8 cellular contexts compared by ENCODE assay signal in genomic region chr4:118278473-118279274, GRCh38.
A peak's percentile ranks its signal among the peaks of the same experiment; 100 is the strongest.
DNase-seq lines count a peak whose midpoint lies in the region; ATAC-seq and TF ChIP-seq lines count a peak whose summit lies in the region.

No MANE protein-coding gene starts in this region.

- H3K27me3 ChIP-seq in PC-3 (ENCODE audit: low read length) = no peaks in the 10 kb centered on the region
- no peaks in the 10 kb centered on the region for H3K27me3 ChIP-seq in esophagus (ENCODE audit: control insufficient read depth in 1 of 2, insufficient read depth in 2 of 2, low read length in 2 of 2)
- H3K27me3 ChIP-seq in mucosa of stomach (ENCODE audit: control insufficient read depth, insufficient read depth, low read length) = no peaks in the 10 kb centered on the region

- CTCF ChIA-PET in PC-3 (lab: Charles Lee) = no interaction called here

- no TSS peak for BruUV-seq in PC-3 (replicated peaks; lab: Mats Ljungman, UMichigan)

- 0 to 1% methylated on average over 56 of the region's 56 CpGs for WGBS in esophagus, 2 donors

- H3F3A ChIP-seq in PC-3 (ENCODE audit: low read length, unreplicated experiment) = peaks cover 24% of the 10 kb centered on the region

- intact Hi-C loops in PC-3 (cut with micrococcal nuclease) = loop anchor here (10.0 kb wide), 1 partner anchor 1144 kb away; no protein-coding TSS in a partner anchor

- H3K4me2 ChIP-seq in PC-3 (ENCODE audit: low read length) = peak overlapping the region; percentile 96

- H3K9me3 Mint-ChIP-seq in activated T-cell treated with anti-CD3 and anti-CD28 coated beads, Interleukin-2, amount 50 U/mL, for 24 hours = no peaks in the 10 kb centered on the region

- peak overlapping the region; percentile 100 for H3K9ac ChIP-seq in PC-3 (ENCODE audit: low read length)
- peak overlapping the region; percentile 89 for H3K9ac ChIP-seq in mucosa of stomach (ENCODE audit: low read length)

- H3K4me3 Mint-ChIP-seq in activated T-cell treated with anti-CD3 and anti-CD28 coated beads, Interleukin-2, amount 50 U/mL, for 24 hours = peak overlapping the region; percentile 93

- H3K9me3 ChIP-seq in PC-3 (ENCODE audit: low read length) (no peaks in the 10 kb centered on the region), esophagus (ENCODE audit: control insufficient read depth in 2 of 2, insufficient read depth in 1 of 2, low read depth in 1 of 2, low read length in 1 of 2) (no peaks in the 10 kb centered on the region), mucosa of stomach (ENCODE audit: control insufficient read depth, low read length) (no peaks in the 10 kb centered on the region)

- ATAC-seq in GM21717 (IDR thresholded peaks at IDR 0.05; ENCODE audit: unreplicated experiment) (peak; percentile 88), PC-3 (peak; percentile 85)

- H3K4me1 ChIP-seq in PC-3 (ENCODE audit: insufficient read depth, low read length) (peaks cover 15% of the 10 kb centered on the region), esophagus (ENCODE audit: control insufficient read depth in 2 of 2, insufficient read depth in 2 of 2, low read length in 1 of 2) (no peaks in the 10 kb centered on the region), mucosa of stomach (ENCODE audit: control insufficient read depth, insufficient read depth, low read length) (peaks cover 18% of the 10 kb centered on the region)

- H3K79me2 ChIP-seq in PC-3 (ENCODE audit: low read length) = peaks cover 21% of the 10 kb centered on the region

- H3K9me2 ChIP-seq in PC-3 (replicated peaks; ENCODE audit: low read length) = no peaks in the 10 kb centered on the region

- H3K27me3 Mint-ChIP-seq in activated T-cell treated with anti-CD3 and anti-CD28 coated beads, Interleukin-2, amount 50 U/mL, for 24 hours = no peaks in the 10 kb centered on the region

- H3K27ac Mint-ChIP-seq in activated T-cell treated with anti-CD3 and anti-CD28 coated beads, Interleukin-2, amount 50 U/mL, for 24 hours = peak overlapping the region; percentile 99

- H3K27ac ChIP-seq in PC-3 (ENCODE audit: low read length) = peak overlapping the region; percentile 77
- H3K27ac ChIP-seq in esophagus (ENCODE audit: low read depth in 2 of 2, low read length in 1 of 2) = peak overlapping the region; percentile 94 to 99

- peaks cover 42% of the 10 kb centered on the region for H3K4me1 Mint-ChIP-seq in activated T-cell treated with anti-CD3 and anti-CD28 coated beads, Interleukin-2, amount 50 U/mL, for 24 hours (ENCODE audit: low read depth)

- no peak for TF ChIP-seq CTCF in PC-3 (conservative IDR thresholded peaks at IDR 0.05; ENCODE audit: low read depth, low read length)

- peaks cover 31% of the 10 kb centered on the region for H4K20me1 ChIP-seq in PC-3 (ENCODE audit: low read length)

- peak overlapping the region; percentile 92 for H3K4me3 ChIP-seq in Jurkat, Clone E6-1 (ENCODE audit: low read length)
- peak overlapping the region; percentile 100 for H3K4me3 ChIP-seq in PC-3 (ENCODE audit: low read length)
- H3K4me3 ChIP-seq in esophagus (ENCODE audit: low read depth in 1 of 2, low read length in 2 of 2) = peak overlapping the region; percentile 86 to 96
- H3K4me3 ChIP-seq in mucosa of stomach (ENCODE audit: low read length) = peak overlapping the region; percentile 73

- H2AFZ ChIP-seq in PC-3 (ENCODE audit: low read length) = peak overlapping the region; percentile 84

- H3K36me3 Mint-ChIP-seq in activated T-cell treated with anti-CD3 and anti-CD28 coated beads, Interleukin-2, amount 50 U/mL, for 24 hours (ENCODE audit: low read depth) = peaks cover 53% of the 10 kb centered on the region

- POLR2A ChIA-PET in PC-3 (lab: Charles Lee; ENCODE audit: unreplicated experiment) = no interaction called here

- DNase-seq in DMS53 (lab: John Stamatoyannopoulos, UW) (peak; percentile 97), PC-3 (peak; percentile 92)
- peak; percentile 87 for DNase-seq in Jurkat, Clone E6-1 (ENCODE audit: low read depth, low spot score)
- DNase-seq in activated T-cell treated with anti-CD3 and anti-CD28 coated beads, Interleukin-2, amount 50 U/mL, for 24 hours = peak; percentile 96
- peak; percentile 89 to 95 for DNase-seq in stimulated activated CD8-positive, alpha-beta memory T cell treated with anti-CD3 and anti-CD28 coated beads, Interleukin-7, amount 100 ng/mL, for 1 hour (ENCODE audit: low read depth in 2 of 2)

- H3K36me3 ChIP-seq in PC-3 (ENCODE audit: low read depth, low read length) (peaks cover 27% of the 10 kb centered on the region), esophagus (ENCODE audit: control insufficient read depth in 2 of 2, insufficient read depth in 2 of 2, low read length in 1 of 2) (no peaks in the 10 kb centered on the region), mucosa of stomach (ENCODE audit: control insufficient read depth, insufficient read depth, low read length) (no peaks in the 10 kb centered on the region)

Comparison
In these comparisons a context has a peak if more than half of its experiments do, and no peak if none do; other contexts are left out.
1. Peak in every context shown above with its lines: DNase-seq, ATAC-seq, H3K4me3 ChIP-seq and H3K27ac ChIP-seq.